30 cellular contexts compared by ENCODE assay signal in the genomic region with DNA sequence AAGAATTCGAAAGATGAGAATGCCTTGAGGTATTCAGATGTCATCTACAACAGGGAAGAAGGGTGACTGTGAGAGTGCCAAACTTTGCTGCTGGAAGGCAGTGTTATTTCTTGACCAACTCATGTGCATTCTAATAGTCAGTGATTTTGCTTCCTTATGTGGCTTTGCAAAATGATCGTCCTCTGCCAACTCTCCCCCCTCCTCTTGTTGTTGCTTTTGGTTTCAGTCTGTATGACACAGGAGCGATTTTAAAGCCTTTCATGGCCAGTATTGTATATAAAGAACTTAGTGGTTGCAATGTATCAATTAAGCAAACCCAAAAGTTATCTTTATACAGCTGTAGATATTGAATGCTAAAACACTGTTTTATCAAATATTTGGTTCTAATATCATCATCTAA.
DNase-seq lines count a peak whose midpoint lies in the region; ATAC-seq and TF ChIP-seq lines count a peak whose summit lies in the region.
"Had no signal": no experiment of that assay in that cellular context is flagged by ENCODE, and none has a peak within 500 bp of the region (broad histone marks: within the 10 kb centered on the region; RNA-seq: fewer than 3 reads in every experiment).

No MANE protein-coding gene starts in this region.

- peak overlapping the region in 27 of 59 donors; percentile 3 to 43 (median 22) for H3K4me3 ChIP-seq in dorsolateral prefrontal cortex
- H3K4me3 ChIP-seq: K562, PC-9, psoas muscle, testis had no signal

- no peaks in the 10 kb centered on the region for H3K4me1 Mint-ChIP-seq in activated T-helper 17 cell treated with anti-CD3 and anti-CD28 coated beads, Interleukin-2, amount 50 U/mL, for 72 hours
- H3K4me1 Mint-ChIP-seq: brain; immature natural killer cell; naive thymus-derived CD4-positive, alpha-beta T cell; stimulated activated naive B cell treated with anti-CD40 and anti-IgM and Interleukin-4, amounts not matched to agents 10 μg/mL and 1 μg/mL and 100 μg/mL, for 72 hours had no signal

- H3K27ac ChIP-seq in dorsolateral prefrontal cortex: peak overlapping the region in 31 of 59 donors; percentile 1 to 70 (median 43)
- no peak overlapping the region for H3K27ac ChIP-seq in caudate nucleus (ENCODE audit: low read depth, low read length)
- H3K27ac ChIP-seq: C4-2B, PC-9, psoas muscle, testis had no signal

- no peaks in the 10 kb centered on the region for H3K36me3 Mint-ChIP-seq in activated T-helper 17 cell treated with anti-CD3 and anti-CD28 coated beads, Interleukin-2, amount 50 U/mL, for 72 hours (ENCODE audit: low read depth)
- H3K36me3 Mint-ChIP-seq: brain; naive thymus-derived CD4-positive, alpha-beta T cell; stimulated activated naive B cell treated with anti-CD40 and anti-IgM and Interleukin-4, amounts not matched to agents 10 μg/mL and 1 μg/mL and 100 μg/mL, for 72 hours had no signal

- H3K27ac Mint-ChIP-seq in activated T-helper 17 cell treated with anti-CD3 and anti-CD28 coated beads, Interleukin-2, amount 50 U/mL, for 72 hours: no peak overlapping the region
- H3K27ac Mint-ChIP-seq: brain; immature natural killer cell; naive thymus-derived CD4-positive, alpha-beta T cell; stimulated activated naive B cell treated with anti-CD40 and anti-IgM and Interleukin-4, amounts not matched to agents 10 μg/mL and 1 μg/mL and 100 μg/mL, for 72 hours had no signal

- DNase-seq in OCI-M1 (lab: John Stamatoyannopoulos, UW): peak; percentile 23
- DNase-seq in dorsolateral prefrontal cortex: no peak
- peak; percentile 35 for DNase-seq in pons (ENCODE audit: low spot score)
- no peak for DNase-seq in SK-N-DZ (ENCODE audit: low spot score)
- DNase-seq in caudate nucleus (lab: John Stamatoyannopoulos, UW): no peak
- DNase-seq: activated CD4-positive, alpha-beta T cell treated with anti-CD3 and anti-CD28 coated beads for 4 hours; activated effector memory CD4-positive, alpha-beta T cell treated with anti-CD3 and anti-CD28 coated beads, Interleukin-2, amount 50 U/mL, for 16 hours; activated T-cell treated with anti-CD3 and anti-CD28 coated beads for 4 hours; Caco-2; DND-41; effector CD8-positive, alpha-beta T cell; hippocampal formation; immature natural killer cell; midbrain; MV-4-11; naive thymus-derived CD4-positive, alpha-beta T cell; NCI-H146; NCI-H2107; NCI-H748 treated with DMSO at 0.1 percent for 48 hours; PC-9; psoas muscle; stimulated activated CD4-positive, alpha-beta T cell treated with anti-CD3 and anti-CD28 coated beads, Interleukin-15, amount 100 ng/mL, for 24 hours; stimulated activated naive B cell treated with anti-CD40 and anti-IgM and Interleukin-4, amounts not matched to agents 10 μg/mL and 1 μg/mL and 100 μg/mL, for 72 hours; testis had no signal

- intact Hi-C loops in dorsolateral prefrontal cortex (cut with DNase I): no loop called here

- TF ChIP-seq CTCF in dorsolateral prefrontal cortex (IDR thresholded peaks at IDR 0.05 in 54 of 56, conservative IDR thresholded peaks at IDR 0.05 in 2 of 56; ENCODE audit: low read depth in 1 of 56, partially characterized antibody in 56 of 56): no peak

- H3K4me3 Mint-ChIP-seq in activated T-helper 17 cell treated with anti-CD3 and anti-CD28 coated beads, Interleukin-2, amount 50 U/mL, for 72 hours: no peak overlapping the region
- H3K4me3 Mint-ChIP-seq: immature natural killer cell; naive thymus-derived CD4-positive, alpha-beta T cell; stimulated activated naive B cell treated with anti-CD40 and anti-IgM and Interleukin-4, amounts not matched to agents 10 μg/mL and 1 μg/mL and 100 μg/mL, for 72 hours had no signal

- no peaks in the 10 kb centered on the region for H3K27me3 Mint-ChIP-seq in activated T-helper 17 cell treated with anti-CD3 and anti-CD28 coated beads, Interleukin-2, amount 50 U/mL, for 72 hours
- H3K27me3 Mint-ChIP-seq: brain; naive thymus-derived CD4-positive, alpha-beta T cell; stimulated activated naive B cell treated with anti-CD40 and anti-IgM and Interleukin-4, amounts not matched to agents 10 μg/mL and 1 μg/mL and 100 μg/mL, for 72 hours had no signal

- peak; percentile 73 for ATAC-seq in HG02798 (IDR thresholded peaks at IDR 0.05; ENCODE audit: poor library complexity, unreplicated experiment)
- no peak for ATAC-seq in activated T-helper 17 cell treated with anti-CD3 and anti-CD28 coated beads, Interleukin-2, amount 50 U/mL, for 72 hours (replicated peaks)
- ATAC-seq: K562; naive thymus-derived CD4-positive, alpha-beta T cell; psoas muscle; Right ventricle myocardium inferior; stimulated activated naive B cell treated with anti-CD40 and anti-IgM and Interleukin-4, amounts not matched to agents 10 μg/mL and 1 μg/mL and 100 μg/mL, for 72 hours had no signal

- peaks cover 0 to 27% (median 2%) of the 10 kb centered on the region in 45 donors for H3K27me3 ChIP-seq in dorsolateral prefrontal cortex
- H3K27me3 ChIP-seq: testis had no signal

- H3K9me3 Mint-ChIP-seq in activated T-helper 17 cell treated with anti-CD3 and anti-CD28 coated beads, Interleukin-2, amount 50 U/mL, for 72 hours: no peaks in the 10 kb centered on the region
- H3K9me3 Mint-ChIP-seq: brain; stimulated activated naive B cell treated with anti-CD40 and anti-IgM and Interleukin-4, amounts not matched to agents 10 μg/mL and 1 μg/mL and 100 μg/mL, for 72 hours had no signal

Comparison
In these comparisons a context has a peak if more than half of its experiments do, and no peak if none do; other contexts are left out.
1. DNase-seq: peak in OCI-M1 (single experiment) and pons (single experiment); none in dorsolateral prefrontal cortex (0 of 10), SK-N-DZ (single experiment) and caudate nucleus (0 of 61).